Comparison of ENCODE assay signal across 1 cellular context in the genomic region with DNA sequence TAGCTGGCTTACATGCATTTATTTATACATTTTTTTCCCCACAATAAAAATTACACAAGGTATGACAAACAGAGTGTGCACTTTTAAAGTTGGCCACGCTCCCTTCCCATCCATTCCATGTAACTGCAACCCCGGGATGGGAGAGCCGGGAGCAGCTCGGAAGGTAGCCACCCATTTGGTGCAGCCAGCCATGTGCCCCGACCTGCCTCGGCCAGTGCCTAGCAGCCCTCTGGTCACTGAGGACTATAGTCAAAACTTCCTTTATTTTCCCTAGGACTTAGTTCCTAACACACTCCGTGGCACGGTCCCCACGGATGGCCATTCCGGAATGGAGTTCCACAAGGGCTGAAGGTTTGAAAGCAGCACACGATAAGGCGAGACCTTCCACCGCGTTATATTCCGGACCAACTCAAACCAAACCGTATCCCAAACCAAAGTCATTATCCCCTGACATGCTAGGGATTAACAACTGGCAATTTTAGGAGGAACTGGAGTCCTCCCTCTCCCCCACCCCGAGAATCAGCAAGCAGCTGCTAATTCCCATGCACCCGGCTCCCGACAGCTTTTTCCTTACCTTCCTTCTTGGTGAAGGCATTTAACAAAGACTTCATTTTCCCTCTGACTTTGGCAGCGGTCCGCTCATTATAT.
TF ChIP-seq lines count a peak whose summit lies in the region.

No MANE protein-coding gene starts in this region.

TF ChIP-seq in GM23338, 12 proteins besides CTCF, POLR2A, EP300 and RAD21 (continued from another document):
- TF ChIP-seq, protein P1, sequence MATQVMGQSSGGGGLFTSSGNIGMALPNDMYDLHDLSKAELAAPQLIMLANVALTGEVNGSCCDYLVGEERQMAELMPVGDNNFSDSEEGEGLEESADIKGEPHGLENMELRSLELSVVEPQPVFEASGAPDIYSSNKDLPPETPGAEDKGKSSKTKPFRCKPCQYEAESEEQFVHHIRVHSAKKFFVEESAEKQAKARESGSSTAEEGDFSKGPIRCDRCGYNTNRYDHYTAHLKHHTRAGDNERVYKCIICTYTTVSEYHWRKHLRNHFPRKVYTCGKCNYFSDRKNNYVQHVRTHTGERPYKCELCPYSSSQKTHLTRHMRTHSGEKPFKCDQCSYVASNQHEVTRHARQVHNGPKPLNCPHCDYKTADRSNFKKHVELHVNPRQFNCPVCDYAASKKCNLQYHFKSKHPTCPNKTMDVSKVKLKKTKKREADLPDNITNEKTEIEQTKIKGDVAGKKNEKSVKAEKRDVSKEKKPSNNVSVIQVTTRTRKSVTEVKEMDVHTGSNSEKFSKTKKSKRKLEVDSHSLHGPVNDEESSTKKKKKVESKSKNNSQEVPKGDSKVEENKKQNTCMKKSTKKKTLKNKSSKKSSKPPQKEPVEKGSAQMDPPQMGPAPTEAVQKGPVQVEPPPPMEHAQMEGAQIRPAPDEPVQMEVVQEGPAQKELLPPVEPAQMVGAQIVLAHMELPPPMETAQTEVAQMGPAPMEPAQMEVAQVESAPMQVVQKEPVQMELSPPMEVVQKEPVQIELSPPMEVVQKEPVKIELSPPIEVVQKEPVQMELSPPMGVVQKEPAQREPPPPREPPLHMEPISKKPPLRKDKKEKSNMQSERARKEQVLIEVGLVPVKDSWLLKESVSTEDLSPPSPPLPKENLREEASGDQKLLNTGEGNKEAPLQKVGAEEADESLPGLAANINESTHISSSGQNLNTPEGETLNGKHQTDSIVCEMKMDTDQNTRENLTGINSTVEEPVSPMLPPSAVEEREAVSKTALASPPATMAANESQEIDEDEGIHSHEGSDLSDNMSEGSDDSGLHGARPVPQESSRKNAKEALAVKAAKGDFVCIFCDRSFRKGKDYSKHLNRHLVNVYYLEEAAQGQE (IDR thresholded peaks at IDR 0.05; ENCODE audit: unreplicated experiment) = no peak
- TF ChIP-seq POLR2AphosphoS5 (IDR thresholded peaks at IDR 0.05; ENCODE audit: low read depth) = no peak
- no peak for TF ChIP-seq NANOG (IDR thresholded peaks at IDR 0.05; ENCODE audit: borderline replicate concordance)
- no peak for TF ChIP-seq EZH2phosphoT487 (IDR thresholded peaks at IDR 0.05; ENCODE audit: unreplicated experiment)
- no peak for TF ChIP-seq EZH2 (IDR thresholded peaks at IDR 0.05; ENCODE audit: low read depth, unreplicated experiment)
- no peak for TF ChIP-seq ZNF331 (CRISPR knock-in tag; IDR thresholded peaks at IDR 0.05; ENCODE audit: low read depth)
- TF ChIP-seq, protein P2, sequence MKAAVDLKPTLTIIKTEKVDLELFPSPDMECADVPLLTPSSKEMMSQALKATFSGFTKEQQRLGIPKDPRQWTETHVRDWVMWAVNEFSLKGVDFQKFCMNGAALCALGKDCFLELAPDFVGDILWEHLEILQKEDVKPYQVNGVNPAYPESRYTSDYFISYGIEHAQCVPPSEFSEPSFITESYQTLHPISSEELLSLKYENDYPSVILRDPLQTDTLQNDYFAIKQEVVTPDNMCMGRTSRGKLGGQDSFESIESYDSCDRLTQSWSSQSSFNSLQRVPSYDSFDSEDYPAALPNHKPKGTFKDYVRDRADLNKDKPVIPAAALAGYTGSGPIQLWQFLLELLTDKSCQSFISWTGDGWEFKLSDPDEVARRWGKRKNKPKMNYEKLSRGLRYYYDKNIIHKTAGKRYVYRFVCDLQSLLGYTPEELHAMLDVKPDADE (IDR thresholded peaks at IDR 0.05) = no peak
- TF ChIP-seq ZNF114 (CRISPR knock-in tag; IDR thresholded peaks at IDR 0.05) = no peak
- TF ChIP-seq JUNB (IDR thresholded peaks at IDR 0.05; ENCODE audit: unreplicated experiment) = no peak
